In the genomic region with DNA sequence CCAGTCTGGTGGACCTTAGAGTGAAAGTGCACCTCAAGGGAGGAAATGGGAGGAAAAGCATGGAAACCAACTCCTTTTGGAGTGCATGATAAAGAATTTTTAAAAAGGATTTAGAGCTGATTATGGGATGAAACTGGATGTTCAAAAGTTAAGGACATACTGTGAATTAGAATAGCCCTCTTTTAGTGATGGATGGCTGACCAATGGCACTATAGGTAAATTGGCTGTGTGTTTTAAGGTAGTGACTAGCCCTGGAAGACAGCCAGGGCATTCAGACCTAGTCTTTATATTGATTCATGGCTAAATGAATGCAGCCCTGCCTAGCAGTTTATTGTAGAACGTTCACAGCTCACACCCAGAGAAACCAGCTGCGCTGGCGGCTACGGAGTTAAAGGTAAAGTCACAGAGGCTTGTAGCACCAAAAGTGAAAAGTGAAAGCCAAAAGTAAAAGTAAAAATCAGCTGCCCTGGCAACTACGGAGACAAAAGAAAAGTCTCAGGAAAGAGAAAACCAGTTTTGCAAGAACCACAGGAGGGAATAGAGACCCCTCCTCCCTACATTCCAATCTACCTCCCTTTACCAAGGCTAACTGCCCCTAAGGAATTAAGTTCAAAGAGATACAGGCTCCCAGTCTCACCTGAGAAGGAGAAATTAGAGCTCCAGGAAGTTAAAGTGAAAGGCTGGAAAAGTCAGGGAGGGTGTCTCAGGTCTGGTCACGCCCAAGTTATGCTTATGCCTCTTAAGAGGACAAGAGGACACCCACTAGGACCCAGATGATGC, we compare ENCODE assay signal across 8 cellular contexts. TPM values are rescaled to one million over a fixed set of nuclear protein-coding genes. Genes with fewer than 3 reads are reported as not detected.
DNase-seq lines count a peak whose midpoint lies in the region; ATAC-seq, FAIRE-seq and TF ChIP-seq lines count a peak whose summit lies in the region.

No MANE protein-coding gene starts in this region.

- POLR2A ChIA-PET in K562 (lab: Yijun Ruan, JAX), result interaction anchor here (0.5 to 1.9 kb wide), 12 partner anchors 9 to 225 kb away, joined by 3 to 6 read pairs (median 3); a partner anchor contains a TSS

- TF ChIP-seq EP300 in K562 (IDR thresholded peaks at IDR 0.05; ENCODE audit: low read length), result no peak

- H3K4me1 ChIP-seq in K562 (replicated peaks in 1 of 2; ENCODE audit: control insufficient read depth in 2 of 2, insufficient read depth in 2 of 2, low read length in 2 of 2), result peaks cover 10 to 37% of the 10 kb centered on the region in 2 experiments

- peak; percentile 29 for FAIRE-seq in K562 (lab: Jason Lieb, UNC)

- peak overlapping the region; percentile 51 for H3K4me3 ChIP-seq in K562

- intact Hi-C loops in K562 (cut with micrococcal nuclease), result no loop called here

- H4K20me1 ChIP-seq in K562 (replicated peaks; ENCODE audit: control insufficient read depth, insufficient read depth, low read length), result no peaks in the 10 kb centered on the region

- ATAC-seq in GM21390 (IDR thresholded peaks at IDR 0.05; ENCODE audit: unreplicated experiment) (peak; percentile 79), K562 (peak; percentile 78), GM18517 (IDR thresholded peaks at IDR 0.05; ENCODE audit: unreplicated experiment) (no peak), GM18873 (IDR thresholded peaks at IDR 0.05; ENCODE audit: low FRiP score, unreplicated experiment) (no peak)

- no peak for TF ChIP-seq RAD21 in K562 (CRISPR knock-in tag; conservative IDR thresholded peaks at IDR 0.05 in 1 of 2, IDR thresholded peaks at IDR 0.05 in 1 of 2)

- DNase-seq in ACHN (peak; percentile 56), NCI-H2227 treated with DMSO at 0.1 percent for 48 hours (lab: John Stamatoyannopoulos, UW) (peak; percentile 40), K562 (ENCODE audit: extremely low read depth in 1 of 4, low spot score in 3 of 4) (peak in 3 of 4 experiments; percentile 18 to 64 (median 22)), kidney tubule cell (ENCODE audit: low spot score) (peak; percentile 83)
- DNase-seq in stimulated activated CD8-positive, alpha-beta memory T cell treated with anti-CD3 and anti-CD28 coated beads, Interleukin-4, amount 100 ng/mL, for 24 hours (ENCODE audit: low read depth), result peak; percentile 5

- TF ChIP-seq CTCF in K562 (IDR thresholded peaks at IDR 0.05 in 2 of 3, conservative IDR thresholded peaks at IDR 0.05 in 1 of 3; ENCODE audit: insufficient read depth in 2 of 3, low read depth in 1 of 3, low read length in 3 of 3), result peak in 1 of 3 experiments; percentile 7; a peak in 1 of 6 replicates

- peak overlapping the region; percentile 73 for H2AFZ ChIP-seq in K562 (ENCODE audit: low read depth, low read length)

- BruUV-seq in K562 (replicated peaks; lab: Mats Ljungman, UMichigan), result TSS peak; percentile 87

- peak overlapping the region; percentile 92 for H3K27ac ChIP-seq in K562 (ENCODE audit: extremely low read depth, low read depth, low read length)

- H3K9ac ChIP-seq in K562 (ENCODE audit: insufficient read depth in 1 of 2, low read depth in 2 of 2, low read length in 2 of 2), result peak overlapping the region; percentile 85 to 86; a peak in 3 of 4 replicates

- no peaks in the 10 kb centered on the region for H3K9me3 ChIP-seq in K562 (replicated peaks; ENCODE audit: control insufficient read depth, insufficient read depth, low read depth, low read length)

- CTCF ChIA-PET in K562 (lab: Yijun Ruan, JAX; ENCODE audit: low intra/inter-chr PET ratio), result no interaction called here

- in situ Hi-C loops in ACHN (cut with HindIII; ENCODE audit: low pct_ligation_motif_present, low pct_unique_long_range_greater_than_20kb, low sequenced_read_pairs) (no loop called here), K562 (cut with MboI) (no loop called here)

- no peak for TF ChIP-seq POLR2A in K562 (conservative IDR thresholded peaks at IDR 0.05)

- whole genome bisulfite sequencing in K562 (ENCODE audit: insufficient coverage, low coverage, missing lambda C conversion rate), result 28% methylated on average over 6 of the region's 6 CpGs

- no peaks in the 10 kb centered on the region for H3K9me1 ChIP-seq in K562 (ENCODE audit: control insufficient read depth, insufficient read depth, low read length)

- H3K27me3 ChIP-seq in K562 (ENCODE audit: control insufficient read depth in 2 of 2, insufficient read depth in 2 of 2, low read length in 2 of 2), result no peaks in the 10 kb centered on the region

- H3K36me3 ChIP-seq in K562 (ENCODE audit: control insufficient read depth, insufficient read depth, low read length), result no peaks in the 10 kb centered on the region; the same call in 2 of the 3 replicates

- H3K79me2 ChIP-seq in K562 (ENCODE audit: control insufficient read depth, insufficient read depth, low read length), result peaks cover 26% of the 10 kb centered on the region

- H3K4me2 ChIP-seq in K562 (ENCODE audit: insufficient read depth, low read length), result peak overlapping the region; percentile 93

TF ChIP-seq in K562, 482 proteins besides CTCF, POLR2A, EP300 and RAD21 (continues in another document):
- TF ChIP-seq KDM1A (IDR thresholded peaks at IDR 0.05) (no peak), JUND (IDR thresholded peaks at IDR 0.05; ENCODE audit: borderline replicate concordance, low read depth, low read length) (0 out of 2 replicates have a peak, but pooled peaks have one; percentile 9), JUND (tag; IDR thresholded peaks at IDR 0.05; ENCODE audit: borderline replicate concordance, low read depth, low read length) (no peak), RCOR1 (IDR thresholded peaks at IDR 0.05; ENCODE audit: borderline replicate concordance in 1 of 2, low read depth in 2 of 2, low read length in 2 of 2) (peak in 1 of 2 experiments; percentile 60; a peak in 1 of 4 replicates), TOE1 (IDR thresholded peaks at IDR 0.05; ENCODE audit: borderline replicate concordance) (peak; percentile 77; the same call in 1 of the 2 replicates), TOE1 (CRISPR knock-in tag; IDR thresholded peaks at IDR 0.05; ENCODE audit: borderline replicate concordance, low read depth) (no peak), HDGF (IDR thresholded peaks at IDR 0.05) (0 out of 2 replicates have a peak, but pooled peaks have one; percentile 19), GABPA (tag; conservative IDR thresholded peaks at IDR 0.05; ENCODE audit: low read depth) (peak; percentile 15; the same call in 1 of the 2 replicates), ZNF589 (CRISPR knock-in tag; IDR thresholded peaks at IDR 0.05; ENCODE audit: low read depth) (0 out of 2 replicates have a peak, but pooled peaks have one; percentile 42), MYNN (IDR thresholded peaks at IDR 0.05) (peak; percentile 54; the same call in 1 of the 2 replicates), MYNN (CRISPR knock-in tag; IDR thresholded peaks at IDR 0.05) (peak; percentile 73; the same call in 1 of the 2 replicates), ZNF197 (CRISPR knock-in tag; IDR thresholded peaks at IDR 0.05; ENCODE audit: low read depth) (no peak)
- TF ChIP-seq, protein P1, sequence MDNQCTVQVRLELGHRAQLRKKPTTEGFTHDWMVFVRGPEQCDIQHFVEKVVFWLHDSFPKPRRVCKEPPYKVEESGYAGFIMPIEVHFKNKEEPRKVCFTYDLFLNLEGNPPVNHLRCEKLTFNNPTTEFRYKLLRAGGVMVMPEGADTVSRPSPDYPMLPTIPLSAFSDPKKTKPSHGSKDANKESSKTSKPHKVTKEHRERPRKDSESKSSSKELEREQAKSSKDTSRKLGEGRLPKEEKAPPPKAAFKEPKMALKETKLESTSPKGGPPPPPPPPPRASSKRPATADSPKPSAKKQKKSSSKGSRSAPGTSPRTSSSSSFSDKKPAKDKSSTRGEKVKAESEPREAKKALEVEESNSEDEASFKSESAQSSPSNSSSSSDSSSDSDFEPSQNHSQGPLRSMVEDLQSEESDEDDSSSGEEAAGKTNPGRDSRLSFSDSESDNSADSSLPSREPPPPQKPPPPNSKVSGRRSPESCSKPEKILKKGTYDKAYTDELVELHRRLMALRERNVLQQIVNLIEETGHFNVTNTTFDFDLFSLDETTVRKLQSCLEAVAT (IDR thresholded peaks at IDR 0.05), result peak; percentile 10 to 71; a peak in 1 of 4 replicates

RNA-seq across cellular contexts. Expression of a gene that starts 21.8 kb away (rescaled TPM):
- 0.49 and 0.53 TPM in 2 replicates for total RNA-seq in K562 (2011; cell fraction: chromatin; rRNA removed; ENCODE audit: low replicate concordance)
- total RNA-seq in K562 (2011; cell fraction: nucleolus; rRNA removed), result 0.39 TPM in 1 of 2 replicates, not detected in the other
- total RNA-seq in K562 (2011; cell fraction: nucleoplasm; rRNA removed), result 0.22 and 0.38 TPM in 2 replicates
- total RNA-seq in K562 (2014; rRNA removed) (0.09 and 0.37 TPM in 2 replicates), K562 (2014; rRNA removed; fragmentation: Illumina TruSeq; extraction: Trizol) (0.25 and 0.29 TPM in 2 replicates), K562 (2015; rRNA removed; fragmentation: Illumina TruSeq; extraction: Trizol) (0.18 TPM in 1 of 2 replicates, not detected in the other), K562 (2021) (0.20 and 0.24 TPM in 2 replicates)
- polyA plus RNA-seq in K562 (2011; rRNA removed) (0.50 and 1.9 TPM in 2 replicates), K562 (2014; fragmentation: Illumina TruSeq; extraction: Trizol) (0.15 and 0.28 TPM in 2 replicates), K562 (2014; fragmentation: Nextera tagmentation; extraction: Ambion mirVana) (under 1 TPM; 0.08 to 0.23 TPM), K562 (2014; rRNA removed) (0.11 and 0.16 TPM in 2 replicates)
- polyA plus RNA-seq in K562 (2011; cell fraction: cytosol; rRNA removed), result 1.1 and 2.1 TPM in 2 replicates
- 0.68 and 1.9 TPM in 2 replicates for polyA plus RNA-seq in K562 (2011; cell fraction: nucleus; rRNA removed)
- 0.22 and 2.0 TPM in 2 replicates for polyA plus RNA-seq in K562 (2012)
- 0.70 and 0.99 TPM in 2 replicates for polyA minus RNA-seq in K562 (2011; rRNA and poly(A)+ RNA removed)
- polyA minus RNA-seq in K562 (2011; cell fraction: cytosol; rRNA and poly(A)+ RNA removed), result not detected in 2 replicates
- 0.67 TPM in 1 of 2 replicates, not detected in the other for polyA minus RNA-seq in K562 (2011; cell fraction: nucleus; rRNA and poly(A)+ RNA removed)

Comparison
In these comparisons a context has a peak if more than half of its experiments do, and no peak if none do; other contexts are left out.
1. DNase-seq: peak in every context shown above with its lines; median percentile 83 in kidney tubule cell; 56 in ACHN; 40 in NCI-H2227 treated with DMSO at 0.1 percent for 48 hours; 22 in K562; 5 in stimulated activated CD8-positive, alpha-beta memory T cell treated with anti-CD3 and anti-CD28 coated beads, Interleukin-4, amount 100 ng/mL, for 24 hours.
2. ATAC-seq: peak in GM21390 (single experiment) and K562 (single experiment); none in GM18517 (single experiment) and GM18873 (single experiment).